8 cellular contexts compared by ENCODE assay signal in genomic region chr12:110039085-110039807, GRCh38. TPM values are rescaled to one million over a fixed set of nuclear protein-coding genes. Genes with fewer than 3 reads are reported as not detected.
DNase-seq lines count a peak whose midpoint lies in the region; ATAC-seq, FAIRE-seq and TF ChIP-seq lines count a peak whose summit lies in the region.

No MANE protein-coding gene starts in this region.

- BruUV-seq in mammary epithelial cell (replicated peaks; lab: Mats Ljungman, UMichigan): no TSS peak

- peak overlapping the region; percentile 28 for H3K27ac ChIP-seq in mammary epithelial cell (ENCODE audit: insufficient read depth, low read depth, low read length)
- H3K27ac ChIP-seq in mesodermal cell (ENCODE audit: low read depth, low read length, severe bottlenecking): peak overlapping the region; percentile 92

- H3K4me3 ChIP-seq in mammary epithelial cell (replicated peaks in 1 of 3; ENCODE audit: insufficient read depth in 1 of 3, low read depth in 2 of 3, low read length in 3 of 3) (no peak overlapping the region), mesodermal cell (ENCODE audit: extremely low read depth, insufficient read depth, low read length, poor library complexity, severe bottlenecking) (no peak overlapping the region)

- H3K4me1 ChIP-seq in mammary epithelial cell (ENCODE audit: insufficient read depth, low read length) (peaks cover 16% of the 10 kb centered on the region), mesodermal cell (ENCODE audit: control insufficient read depth, insufficient read depth, low read length, poor library complexity, severe bottlenecking) (peaks cover 33% of the 10 kb centered on the region)

- dilution Hi-C loops in mammary epithelial cell (cut with HindIII; ENCODE audit: low sequenced_read_pairs): no loop called here

- H3K9me3 ChIP-seq in mammary epithelial cell (replicated peaks; ENCODE audit: insufficient read depth, low read length) (no peaks in the 10 kb centered on the region), mesodermal cell (ENCODE audit: control insufficient read depth, low read length) (no peaks in the 10 kb centered on the region)

- FAIRE-seq in H54 (lab: Jason Lieb, UNC): peak; percentile 94

- H3K79me2 ChIP-seq in mammary epithelial cell (ENCODE audit: insufficient read depth, low read length): peaks cover 37% of the 10 kb centered on the region

- peak overlapping the region; percentile 18 for H3K4me2 ChIP-seq in mammary epithelial cell (ENCODE audit: insufficient read depth, low read depth, low read length)

- CTCF ChIA-PET in mammary epithelial cell (lab: Charles Lee; ENCODE audit: low non-redundant PET): no interaction called here

- H3K36me3 ChIP-seq in mammary epithelial cell (ENCODE audit: insufficient read depth, low read length): peaks cover 16% of the 10 kb centered on the region
- H3K36me3 ChIP-seq in mesodermal cell (ENCODE audit: control insufficient read depth, insufficient read depth, low read length): peaks cover 61% of the 10 kb centered on the region

- peaks cover 5% of the 10 kb centered on the region for H4K20me1 ChIP-seq in mammary epithelial cell (ENCODE audit: insufficient read depth, low read length)

- no peaks in the 10 kb centered on the region for H3K27me3 ChIP-seq in mammary epithelial cell (ENCODE audit: insufficient read depth, low read length)

- H3K9ac ChIP-seq in mammary epithelial cell (ENCODE audit: insufficient read depth, low read length): no peak overlapping the region

- intact Hi-C loops in mammary epithelial cell (cut with micrococcal nuclease): loop anchor here (5.0 kb wide), 2 partner anchors 37 to 107 kb away; no protein-coding TSS in a partner anchor

- DNase-seq in H54 (ENCODE audit: insufficient read length, low spot score): peak; percentile 67
- DNase-seq in RPMI7951 (ENCODE audit: low read depth): peak; percentile 62
- DNase-seq in mammary epithelial cell: peak; percentile 76
- no peak for DNase-seq in NCI-H128 (lab: John Stamatoyannopoulos, UW; ENCODE audit: unreplicated experiment)
- no peak for DNase-seq in AML-193 (lab: John Stamatoyannopoulos, UW)

- 67% methylated on average over 3 of the region's 5 CpGs for WGBS in mammary epithelial cell (ENCODE audit: low coverage, missing lambda C conversion rate)
- 73 to 80% methylated on average over 4 to 5 of the region's 5 CpGs for WGBS in mesodermal cell (ENCODE audit: insufficient coverage in 2 of 2), 2 experiments

- ATAC-seq in HG02763 (IDR thresholded peaks at IDR 0.05; ENCODE audit: unreplicated experiment) (no peak), HG02938 (IDR thresholded peaks at IDR 0.05; ENCODE audit: unreplicated experiment) (no peak)

- TF ChIP-seq CTCF in mammary epithelial cell (conservative IDR thresholded peaks at IDR 0.05 in 1 of 2, IDR thresholded peaks at IDR 0.05 in 1 of 2; ENCODE audit: extremely low read depth in 1 of 2, insufficient read depth in 1 of 2, low read depth in 1 of 2, low read length in 2 of 2): no peak

- in situ Hi-C loops in mammary epithelial cell (cut with MboI; ENCODE audit: low sequenced_read_pairs in 2 of 2): no loop called here

- TF ChIP-seq POLR2A in H54 (IDR thresholded peaks at IDR 0.05; ENCODE audit: low read depth, low read length): no peak

- no peak overlapping the region for H2AFZ ChIP-seq in mammary epithelial cell (ENCODE audit: low read depth, low read length)

RNA-seq across cellular contexts. Expression of gene C12orf76, which starts 9.1 kb away (rescaled TPM):
- total RNA-seq in RPMI7951 (2014; rRNA removed; shearing (Covaris generic)): 14.9 and 15.9 TPM in 2 replicates
- total RNA-seq in mammary epithelial cell: 10 to 100 TPM in 1 of 2 donors, 1 to 10 TPM in 1; 5.5 to 10.2 TPM
- polyA plus RNA-seq in mammary epithelial cell: 4.9 TPM
- not detected for polyA minus RNA-seq in mammary epithelial cell
- polyA plus RNA-seq in mesodermal cell (2013, experiment 1 of 2): 19.7 TPM
- polyA plus RNA-seq in mesodermal cell (2013, experiment 2 of 2): 18.1 TPM

RNA-seq across cellular contexts. Expression of gene ANKRD13A, which starts 40.0 kb away (rescaled TPM):
- 37.2 and 39.4 TPM in 2 replicates for total RNA-seq in RPMI7951 (2014; rRNA removed; shearing (Covaris generic))
- 100 to 1,000 TPM in 1 of 2 donors, 10 to 100 TPM in 1; 51.0 to 160 TPM for total RNA-seq in mammary epithelial cell
- 48.4 TPM for polyA plus RNA-seq in mammary epithelial cell
- 46.7 TPM for polyA minus RNA-seq in mammary epithelial cell
- 20.2 TPM for polyA plus RNA-seq in mesodermal cell (2013, experiment 1 of 2)
- polyA plus RNA-seq in mesodermal cell (2013, experiment 2 of 2): 19.2 TPM

RNA-seq across cellular contexts. Expression of gene GIT2, which starts 43.1 kb away (rescaled TPM):
- 22.2 and 24.3 TPM in 2 replicates for total RNA-seq in RPMI7951 (2014; rRNA removed; shearing (Covaris generic))
- 10 to 100 TPM; 26.8 to 30.8 TPM for total RNA-seq in mammary epithelial cell
- polyA plus RNA-seq in mammary epithelial cell: 16.0 TPM
- 39.9 TPM for polyA minus RNA-seq in mammary epithelial cell
- polyA plus RNA-seq in mesodermal cell (2013, experiment 1 of 2): 25.5 TPM
- 24.7 TPM for polyA plus RNA-seq in mesodermal cell (2013, experiment 2 of 2)

Comparison
In these comparisons a context has a peak if more than half of its experiments do, and no peak if none do; other contexts are left out.
1. DNase-seq: peak in H54 (single experiment), RPMI7951 (single experiment) and mammary epithelial cell (single experiment); none in NCI-H128 (single experiment) and AML-193 (0 of 2).